19 cellular contexts compared by ENCODE assay signal in the genomic region with DNA sequence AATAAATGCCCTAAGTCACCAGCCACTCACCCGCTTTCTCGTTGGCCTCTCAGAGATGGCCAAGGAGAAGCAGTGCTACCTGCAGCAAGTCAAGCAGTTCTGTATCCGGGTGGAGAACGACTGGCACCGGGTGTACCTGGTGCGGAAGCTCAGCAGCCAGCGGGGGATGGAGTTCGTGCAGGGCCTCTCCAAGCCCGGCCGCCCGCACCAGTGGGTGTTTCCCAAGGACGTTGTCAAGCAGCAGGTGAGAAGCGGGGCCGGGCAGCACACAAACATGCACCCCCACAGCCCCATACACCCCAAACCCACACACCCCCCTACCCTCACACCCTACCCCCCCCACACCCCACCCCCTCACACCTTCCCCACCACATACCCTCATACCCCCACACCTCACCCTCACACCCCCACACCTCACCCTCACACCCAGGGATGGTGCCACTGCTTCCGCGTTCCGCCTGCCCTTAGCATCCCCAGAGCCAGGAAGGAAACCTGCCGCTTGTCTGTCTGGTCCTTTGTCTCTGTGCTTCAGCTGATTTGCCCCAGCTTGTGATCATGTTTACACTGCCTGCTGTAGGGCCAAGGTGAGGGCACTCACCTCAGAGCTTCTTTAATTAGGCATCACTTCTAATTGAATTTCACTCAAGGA. TPM values are rescaled to one million over a fixed set of nuclear protein-coding genes. Genes with fewer than 3 reads are reported as not detected.
DNase-seq lines count a peak whose midpoint lies in the region; ATAC-seq and TF ChIP-seq lines count a peak whose summit lies in the region.
"Had no signal": no experiment of that assay in that cellular context is flagged by ENCODE, and none has a peak within 500 bp of the region (broad histone marks: within the 10 kb centered on the region; RNA-seq: fewer than 3 reads in every experiment).

No MANE protein-coding gene starts in this region.

- H3K27ac ChIP-seq in H9 (ENCODE audit: insufficient read length, low read depth, low read length), result no peak overlapping the region
- H3K27ac ChIP-seq in osteoblast (ENCODE audit: low read depth, low read length), result no peak overlapping the region

- TF ChIP-seq CTCF in H9 (conservative IDR thresholded peaks at IDR 0.05) (no peak), WTC11 (IDR thresholded peaks at IDR 0.05) (no peak), osteoblast (IDR thresholded peaks at IDR 0.05; ENCODE audit: extremely low read depth, low read depth, low read length) (no peak)

- POLR2A ChIA-PET in WTC11 (lab: Charles Lee), result no interaction called here

- DNase-seq in activated naive CD4-positive, alpha-beta T cell treated with anti-CD3 and anti-CD28 coated beads, Interleukin-2, amount 10 ng/mL, durations not matched to agents 7 days and 5 days, result peak; percentile 17
- DNase-seq in activated naive CD4-positive, alpha-beta T cell treated with Interleukin-2 at 50 U/mL for 16 hours, result no peak
- DNase-seq in H9 (no peak), WTC11 (ENCODE audit: low spot score) (no peak), osteoblast (ENCODE audit: insufficient read length, low spot score, missing footprints) (peak; percentile 32), T1000 (lab: John Stamatoyannopoulos, UW) (no peak), NCI-H1092 treated with DMSO at 0.1 percent for 48 hours (lab: John Stamatoyannopoulos, UW) (no peak)
- DNase-seq: COR-L47; EL; H7; Karpas-422; MM.1S; NCI-H1105 treated with DMSO at 0.1 percent for 48 hours; NCI-H187; NCI-H2171; NCI-H446; NCI-H69; NK-92 treated with Interleukin-12 subunit alpha and Interleukin-12 subunit beta, amount 100 ng/mL, for 24 hours; SHP77 treated with DMSO at 0.1 percent for 48 hours had no signal

- H3K9me3 ChIP-seq in H9 (ENCODE audit: control insufficient read depth, low read depth, low read length) (no peaks in the 10 kb centered on the region), osteoblast (ENCODE audit: low read depth, low read length) (no peaks in the 10 kb centered on the region)

- H3K36me3 Mint-ChIP-seq in activated naive CD4-positive, alpha-beta T cell treated with anti-CD3 and anti-CD28 coated beads, Interleukin-2, amount 10 ng/mL, durations not matched to agents 7 days and 5 days, result peaks cover 77% of the 10 kb centered on the region
- peaks cover 30 to 80% (median 67%) of the 10 kb centered on the region in 3 experiments for H3K36me3 Mint-ChIP-seq in H9 (ENCODE audit: insufficient read depth in 1 of 3, low read depth in 3 of 3)
- peaks cover 81% of the 10 kb centered on the region for H3K36me3 Mint-ChIP-seq in WTC11

- H4K91ac ChIP-seq in H9 (ENCODE audit: insufficient read length, low read depth, low read length), result no peak overlapping the region

- H3K79me2 ChIP-seq in H9 (ENCODE audit: insufficient read depth, low read length) (no peaks in the 10 kb centered on the region), osteoblast (ENCODE audit: insufficient read depth, low read length) (no peaks in the 10 kb centered on the region)

- ATAC-seq in WTC11, result no peak

- H2BK20ac ChIP-seq in H9 (ENCODE audit: low read depth, low read length, poor library complexity, severe bottlenecking), result no peak overlapping the region

- no peaks in the 10 kb centered on the region for H3K4me1 Mint-ChIP-seq in activated naive CD4-positive, alpha-beta T cell treated with anti-CD3 and anti-CD28 coated beads, Interleukin-2, amount 10 ng/mL, durations not matched to agents 7 days and 5 days
- H3K4me1 Mint-ChIP-seq in H9 (peaks cover 12 to 13% of the 10 kb centered on the region in 2 experiments), WTC11 (peaks cover 10% of the 10 kb centered on the region)

- H2BK12ac ChIP-seq in H9 (ENCODE audit: insufficient read length, low read depth, low read length), result no peak overlapping the region

- no peak overlapping the region for H3T11ph ChIP-seq in H9 (ENCODE audit: low read length)

- no peak overlapping the region for H2BK5ac ChIP-seq in H9 (ENCODE audit: insufficient read length, low read length)

- no peak overlapping the region for H3K4ac ChIP-seq in H9 (ENCODE audit: low read depth, low read length)

- no peak overlapping the region for H3K23ac ChIP-seq in H9 (ENCODE audit: insufficient read length, low read depth, low read length)

- no peak overlapping the region for H2AFZ ChIP-seq in H9 (ENCODE audit: low read length)
- no peak overlapping the region for H2AFZ ChIP-seq in osteoblast (ENCODE audit: low read length)

- H3K4me3 Mint-ChIP-seq in activated naive CD4-positive, alpha-beta T cell treated with anti-CD3 and anti-CD28 coated beads, Interleukin-2, amount 10 ng/mL, durations not matched to agents 7 days and 5 days, result no peak overlapping the region
- H3K4me3 Mint-ChIP-seq in H9, result no peak overlapping the region
- no peak overlapping the region for H3K4me3 Mint-ChIP-seq in WTC11

- CTCF ChIA-PET in activated naive CD4-positive, alpha-beta T cell treated with anti-CD3 and anti-CD28 coated beads, Interleukin-2, amount 10 ng/mL, durations not matched to agents 7 days and 5 days (lab: Charles Lee), result no interaction called here
- CTCF ChIA-PET in WTC11 (lab: Charles Lee), result interaction anchor here (0.7 to 3.2 kb wide), 2 partner anchors 12 to 170 kb away, joined by 3 to 15 read pairs; no protein-coding TSS in a partner anchor

- H3K27ac Mint-ChIP-seq in activated naive CD4-positive, alpha-beta T cell treated with anti-CD3 and anti-CD28 coated beads, Interleukin-2, amount 10 ng/mL, durations not matched to agents 7 days and 5 days, result no peak overlapping the region
- H3K27ac Mint-ChIP-seq in H9 (peak overlapping the region in 2 of 3 experiments; percentile 10 to 68; a peak in 3 of 7 replicates), WTC11 (0 out of 2 replicates have a peak overlapping the region, but pooled peaks have one; percentile 76)

- no peak overlapping the region for H3K9ac ChIP-seq in H9 (ENCODE audit: extremely low read depth, insufficient read length, low read length)

- H4K8ac ChIP-seq in H9 (replicated peaks; ENCODE audit: insufficient read length, low read depth, low read length), result no peak overlapping the region

- no peak overlapping the region for H2AK5ac ChIP-seq in H9 (ENCODE audit: insufficient read length, low read length)

- no peaks in the 10 kb centered on the region for H3K9me3 Mint-ChIP-seq in activated naive CD4-positive, alpha-beta T cell treated with anti-CD3 and anti-CD28 coated beads, Interleukin-2, amount 10 ng/mL, durations not matched to agents 7 days and 5 days
- no peaks in the 10 kb centered on the region for H3K9me3 Mint-ChIP-seq in H9
- H3K9me3 Mint-ChIP-seq in WTC11, result no peaks in the 10 kb centered on the region

- H4K20me1 ChIP-seq in H9 (ENCODE audit: control insufficient read depth, insufficient read depth, insufficient read length) (no peaks in the 10 kb centered on the region), osteoblast (ENCODE audit: insufficient read depth, low read length) (no peaks in the 10 kb centered on the region)

- no peaks in the 10 kb centered on the region for H3K27me3 Mint-ChIP-seq in activated naive CD4-positive, alpha-beta T cell treated with anti-CD3 and anti-CD28 coated beads, Interleukin-2, amount 10 ng/mL, durations not matched to agents 7 days and 5 days
- H3K27me3 Mint-ChIP-seq in H9 (ENCODE audit: low read depth) (no peaks in the 10 kb centered on the region), WTC11 (ENCODE audit: low read depth) (no peaks in the 10 kb centered on the region)

- H2BK120ac ChIP-seq in H9 (ENCODE audit: low read depth, low read length, poor library complexity, severe bottlenecking), result no peak overlapping the region

- H3K56ac ChIP-seq in H9 (ENCODE audit: insufficient read length, low read depth, low read length), result no peak overlapping the region

- H3K4me1 ChIP-seq in H9 (ENCODE audit: insufficient read depth, low read length) (no peaks in the 10 kb centered on the region), osteoblast (ENCODE audit: insufficient read depth, low read length) (no peaks in the 10 kb centered on the region)

- no peak overlapping the region for H3K14ac ChIP-seq in H9 (ENCODE audit: insufficient read depth, low read length)

- H3K4me2 ChIP-seq in H9 (ENCODE audit: insufficient read depth, insufficient read length, low read length), result no peak overlapping the region
- H3K4me2 ChIP-seq in osteoblast (ENCODE audit: insufficient read depth, low read length), result no peak overlapping the region

- no peaks in the 10 kb centered on the region for H3K79me1 ChIP-seq in H9 (ENCODE audit: insufficient read depth, low read depth, low read length, poor library complexity, severe bottlenecking)

- WGBS in H9 (ENCODE audit: extremely low coverage, insufficient read length, low lambda C conversion rate), result no CpG with 5 or more reads among the region's 18 CpGs

- H3K18ac ChIP-seq in H9 (ENCODE audit: insufficient read length, low read depth, low read length), result no peak overlapping the region

- no peak overlapping the region for H3K4me3 ChIP-seq in osteoblast (ENCODE audit: insufficient read depth, low read length)

- no peaks in the 10 kb centered on the region for H3K27me3 ChIP-seq in H9 (ENCODE audit: insufficient read depth, low read length)
- no peaks in the 10 kb centered on the region for H3K27me3 ChIP-seq in osteoblast (ENCODE audit: insufficient read depth, low read length)

- peaks cover 93% of the 10 kb centered on the region for H3K36me3 ChIP-seq in osteoblast (ENCODE audit: insufficient read depth, low read length)

- no peaks in the 10 kb centered on the region for H3K23me2 ChIP-seq in H9 (ENCODE audit: insufficient read length, low read depth, low read length, poor library complexity, severe bottlenecking)

- H2BK15ac ChIP-seq in H9 (ENCODE audit: low read depth, low read length), result no peak overlapping the region

- H4K5ac ChIP-seq in H9 (ENCODE audit: insufficient read length, low read depth, low read length), result no peak overlapping the region

TF ChIP-seq in WTC11, 78 proteins besides CTCF, POLR2A, EP300 and RAD21 (continues in another document):
- no peak for TF ChIP-seq RELA (CRISPR knock-in tag; IDR thresholded peaks at IDR 0.05; ENCODE audit: borderline replicate concordance)
- TF ChIP-seq ETV6 (CRISPR knock-in tag; IDR thresholded peaks at IDR 0.05), result no peak
- no peak for TF ChIP-seq FOXP4 (CRISPR knock-in tag; IDR thresholded peaks at IDR 0.05)

RNA-seq across cellular contexts. Expression of gene ENDOV, which starts 41.9 kb away (rescaled TPM):
- total RNA-seq in H9 (2021), result 14.8 and 17.1 TPM in 2 replicates
- total RNA-seq in WTC11 (2021), result 18.1 to 25.2 TPM (median 20.6 TPM) in 3 replicates
- total RNA-seq in osteoblast, result 19.5 and 25.9 TPM in 2 replicates

Comparison
In these comparisons a context has a peak if more than half of its experiments do, and no peak if none do; other contexts are left out.
1. DNase-seq: peak in activated naive CD4-positive, alpha-beta T cell treated with anti-CD3 and anti-CD28 coated beads, Interleukin-2, amount 10 ng/mL, durations not matched to agents 7 days and 5 days (single experiment) and osteoblast (single experiment); none in activated naive CD4-positive, alpha-beta T cell treated with Interleukin-2 at 50 U/mL for 16 hours (single experiment), H9 (single experiment), WTC11 (single experiment), T1000 (single experiment) and NCI-H1092 treated with DMSO at 0.1 percent for 48 hours (single experiment).